Comparison of ENCODE assay signal across 14 cellular contexts in the genomic region with DNA sequence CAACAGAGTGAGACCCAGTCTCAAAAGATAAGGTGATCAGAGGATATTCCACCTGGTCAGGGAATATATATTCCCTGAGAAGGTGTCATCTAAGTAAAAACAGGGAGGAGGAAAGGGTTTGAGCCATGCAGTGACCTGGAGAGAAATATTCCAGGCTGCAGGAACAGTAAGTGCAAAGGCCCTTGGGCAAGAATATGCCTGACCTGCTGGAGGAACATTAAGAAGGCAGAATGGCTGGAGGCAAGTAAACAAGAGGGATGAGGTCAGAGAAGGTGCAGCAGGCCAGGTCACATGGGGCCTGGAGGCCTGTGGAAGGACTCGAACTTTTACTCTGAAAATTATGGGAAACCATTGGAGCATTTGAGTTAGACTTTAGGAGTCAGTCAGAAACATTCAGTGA. TPM values are rescaled to one million over a fixed set of nuclear protein-coding genes. Genes with fewer than 3 reads are reported as not detected.
DNase-seq lines count a peak whose midpoint lies in the region; ATAC-seq and TF ChIP-seq lines count a peak whose summit lies in the region.
"Had no signal": no experiment of that assay in that cellular context is flagged by ENCODE, and none has a peak within 500 bp of the region (broad histone marks: within the 10 kb centered on the region; RNA-seq: fewer than 3 reads in every experiment).

No MANE protein-coding gene starts in this region.

- intact Hi-C loops in activated naive CD4-positive, alpha-beta T cell treated with anti-CD3 and anti-CD28 coated beads for 36 hours (cut with micrococcal nuclease), result no loop called here
- intact Hi-C loops in esophagus squamous epithelium (cut with DNase I), result no loop called here

- CTCF ChIA-PET in activated naive CD4-positive, alpha-beta T cell treated with anti-CD3 and anti-CD28 coated beads for 36 hours (lab: Charles Lee), result interaction anchor here (0.7 to 2.2 kb wide), 3 partner anchors 8 to 24 kb away, joined by 3 to 9 read pairs (median 6); no protein-coding TSS in a partner anchor

- H3K9me3 ChIP-seq in T-helper 17 cell (ENCODE audit: control insufficient read depth, low read length, poor library complexity, severe bottlenecking) (no peaks in the 10 kb centered on the region), esophagus squamous epithelium (no peaks in the 10 kb centered on the region)
- H3K9me3 ChIP-seq: breast epithelium, tibial artery had no signal

- TF ChIP-seq POLR2A in esophagus squamous epithelium (IDR thresholded peaks at IDR 0.05), result no peak

- no peaks in the 10 kb centered on the region for H3K9me3 Mint-ChIP-seq in activated naive CD4-positive, alpha-beta T cell treated with anti-CD3 and anti-CD28 coated beads for 36 hours
- no peaks in the 10 kb centered on the region for H3K9me3 Mint-ChIP-seq in stimulated activated naive B cell treated with anti-CD40 and anti-IgM and Interleukin-4, amounts not matched to agents 10 μg/mL and 1 μg/mL and 100 μg/mL, for 72 hours

- H3K36me3 ChIP-seq in esophagus squamous epithelium, result peaks cover 0 to 30% (median 0%) of the 10 kb centered on the region in 3 donors
- H3K36me3 ChIP-seq: breast epithelium, tibial artery had no signal

- peaks cover 79% of the 10 kb centered on the region for H3K4me1 Mint-ChIP-seq in activated naive CD4-positive, alpha-beta T cell treated with anti-CD3 and anti-CD28 coated beads for 36 hours (ENCODE audit: low read depth)
- peaks cover 60% of the 10 kb centered on the region for H3K4me1 Mint-ChIP-seq in T-helper 17 cell
- H3K4me1 Mint-ChIP-seq in stimulated activated naive B cell treated with anti-CD40 and anti-IgM and Interleukin-4, amounts not matched to agents 10 μg/mL and 1 μg/mL and 100 μg/mL, for 72 hours, result peaks cover 50 to 74% of the 10 kb centered on the region in 2 donors

- H3K36me3 Mint-ChIP-seq in activated naive CD4-positive, alpha-beta T cell treated with anti-CD3 and anti-CD28 coated beads for 36 hours (ENCODE audit: low read depth), result peaks cover 35% of the 10 kb centered on the region
- H3K36me3 Mint-ChIP-seq in T-helper 17 cell (ENCODE audit: low read depth), result peaks cover 15% of the 10 kb centered on the region
- H3K36me3 Mint-ChIP-seq in stimulated activated naive B cell treated with anti-CD40 and anti-IgM and Interleukin-4, amounts not matched to agents 10 μg/mL and 1 μg/mL and 100 μg/mL, for 72 hours, result peaks cover 30 to 44% of the 10 kb centered on the region in 2 donors

- peak overlapping the region in 3 of 4 donors; percentile 90 to 92 (median 91) for H3K27ac ChIP-seq in esophagus squamous epithelium
- H3K27ac ChIP-seq: breast epithelium, tibial artery had no signal

- H3K27ac Mint-ChIP-seq in activated naive CD4-positive, alpha-beta T cell treated with anti-CD3 and anti-CD28 coated beads for 36 hours, result peak overlapping the region; percentile 94
- peak overlapping the region; percentile 98 for H3K27ac Mint-ChIP-seq in T-helper 17 cell
- peak overlapping the region; percentile 95 for H3K27ac Mint-ChIP-seq in stimulated activated naive B cell treated with anti-CD40 and anti-IgM and Interleukin-4, amounts not matched to agents 10 μg/mL and 1 μg/mL and 100 μg/mL, for 72 hours

- no peak for TF ChIP-seq CTCF in esophagus squamous epithelium (IDR thresholded peaks at IDR 0.05)

- no peak for DNase-seq in activated naive CD4-positive, alpha-beta T cell treated with anti-CD3 and anti-CD28 coated beads for 36 hours
- DNase-seq in activated naive CD4-positive, alpha-beta T cell treated with anti-CD3 and anti-CD28 coated beads, Interleukin-2, amount 50 U/mL, for 16 hours, result no peak
- DNase-seq in T-helper 17 cell (no peak), esophagus squamous epithelium (lab: John Stamatoyannopoulos, UW) (no peak), NCI-H345 (lab: John Stamatoyannopoulos, UW) (no peak)
- DNase-seq in stimulated activated naive B cell treated with anti-CD40 and anti-IgM and Interleukin-4, amounts not matched to agents 10 μg/mL and 1 μg/mL and 100 μg/mL, for 72 hours, result no peak
- DNase-seq: activated effector memory CD4-positive, alpha-beta T cell treated with anti-CD3 and anti-CD28 coated beads, Interleukin-2, amount 50 U/mL, for 16 hours; foreskin fibroblast; NCI-H82; tibial artery had no signal

- no peaks in the 10 kb centered on the region for H3K27me3 ChIP-seq in esophagus squamous epithelium
- H3K27me3 ChIP-seq: breast epithelium, tibial artery had no signal

- ATAC-seq in T-helper 17 cell, result no peak
- ATAC-seq in stimulated activated naive B cell treated with anti-CD40 and anti-IgM and Interleukin-4, amounts not matched to agents 10 μg/mL and 1 μg/mL and 100 μg/mL, for 72 hours (replicated peaks), result no peak
- no peak for ATAC-seq in esophagus mucosa
- ATAC-seq in HG03439 (IDR thresholded peaks at IDR 0.05; ENCODE audit: unreplicated experiment), result no peak
- ATAC-seq: activated CD4-positive, CD25-positive, alpha-beta regulatory T cell treated with anti-CD3 and anti-CD28 coated beads, Interleukin-2, amount 50 U/mL, for 24 hours had no signal

- no peaks in the 10 kb centered on the region for H3K27me3 Mint-ChIP-seq in activated naive CD4-positive, alpha-beta T cell treated with anti-CD3 and anti-CD28 coated beads for 36 hours (ENCODE audit: low read depth)
- no peaks in the 10 kb centered on the region for H3K27me3 Mint-ChIP-seq in T-helper 17 cell
- no peaks in the 10 kb centered on the region for H3K27me3 Mint-ChIP-seq in stimulated activated naive B cell treated with anti-CD40 and anti-IgM and Interleukin-4, amounts not matched to agents 10 μg/mL and 1 μg/mL and 100 μg/mL, for 72 hours

- H3K4me1 ChIP-seq in esophagus squamous epithelium, result peaks cover 5 to 58% (median 38%) of the 10 kb centered on the region in 3 donors
- H3K4me1 ChIP-seq: breast epithelium, tibial artery had no signal

- 77 to 79% methylated on average over 1 of the region's 1 CpG for WGBS in esophagus squamous epithelium, 2 donors

- peak overlapping the region; percentile 17 for H3K4me3 Mint-ChIP-seq in activated naive CD4-positive, alpha-beta T cell treated with anti-CD3 and anti-CD28 coated beads for 36 hours
- peak overlapping the region; percentile 92 for H3K4me3 Mint-ChIP-seq in T-helper 17 cell
- H3K4me3 Mint-ChIP-seq in stimulated activated naive B cell treated with anti-CD40 and anti-IgM and Interleukin-4, amounts not matched to agents 10 μg/mL and 1 μg/mL and 100 μg/mL, for 72 hours, result peak overlapping the region; percentile 74 to 87

- no peak overlapping the region for H3K4me3 ChIP-seq in esophagus squamous epithelium
- H3K4me3 ChIP-seq: breast epithelium, tibial artery had no signal

RNA-seq across cellular contexts. Expression of a gene that starts 6.7 kb away (rescaled TPM):
- total RNA-seq in activated naive CD4-positive, alpha-beta T cell treated with anti-CD3 and anti-CD28 coated beads for 36 hours, result 10 to 100 TPM; 89.9 to 90.6 TPM
- total RNA-seq in T-helper 17 cell, result 100 to 1,000 TPM; 193 to 206 TPM
- 10 to 100 TPM; 20.5 to 38.0 (median 25.2) TPM for total RNA-seq in esophagus squamous epithelium
- 27.3 TPM for total RNA-seq in esophagus mucosa

RNA-seq across cellular contexts. Expression of a gene that starts 38.1 kb away (rescaled TPM):
- total RNA-seq in activated naive CD4-positive, alpha-beta T cell treated with anti-CD3 and anti-CD28 coated beads for 36 hours, result 10 to 100 TPM; 10.8 to 11.2 TPM
- total RNA-seq in T-helper 17 cell (10 to 100 TPM; 25.0 to 29.9 TPM), esophagus squamous epithelium (10 to 100 TPM; 17.0 to 42.8 (median 28.2) TPM), esophagus mucosa (38.5 TPM)

RNA-seq across cellular contexts. Expression of a gene that starts 44.8 kb away (rescaled TPM):
- total RNA-seq in activated naive CD4-positive, alpha-beta T cell treated with anti-CD3 and anti-CD28 coated beads for 36 hours, result 10 to 100 TPM; 32.4 to 38.2 TPM
- total RNA-seq in T-helper 17 cell (10 to 100 TPM; 50.0 to 60.8 TPM), esophagus squamous epithelium (10 to 100 TPM; 10.1 to 25.0 (median 10.9) TPM), esophagus mucosa (14.3 TPM)

Comparison
In these comparisons a context has a peak if more than half of its experiments do, and no peak if none do; other contexts are left out.
1. H3K4me3 Mint-ChIP-seq: peak in every context shown above with its lines; median percentile 92 in T-helper 17 cell; 80 in stimulated activated naive B cell treated with anti-CD40 and anti-IgM and Interleukin-4, amounts not matched to agents 10 μg/mL and 1 μg/mL and 100 μg/mL, for 72 hours; 17 in activated naive CD4-positive, alpha-beta T cell treated with anti-CD3 and anti-CD28 coated beads for 36 hours.